14 cellular contexts compared by ENCODE assay signal in the genomic region with DNA sequence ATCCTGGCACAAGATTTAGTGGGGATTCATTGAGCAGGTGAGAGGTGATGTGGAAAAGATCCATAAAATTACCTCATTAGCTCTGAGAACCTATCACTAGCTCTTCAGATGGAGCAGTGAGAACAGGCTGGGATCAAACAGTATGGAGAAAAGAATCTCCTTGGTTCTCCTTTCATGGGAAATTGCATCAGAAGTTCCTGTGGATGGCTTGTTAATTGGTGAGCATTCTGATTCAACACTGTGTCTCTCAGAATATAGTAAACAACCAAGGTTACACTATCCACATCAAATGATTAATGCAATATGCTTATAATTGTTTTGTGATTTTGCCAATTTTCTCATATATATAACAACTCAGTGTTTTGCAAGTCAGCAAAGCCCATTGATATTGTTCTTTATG. TPM values are rescaled to one million over a fixed set of nuclear protein-coding genes. Genes with fewer than 3 reads are reported as not detected.
DNase-seq lines count a peak whose midpoint lies in the region; ATAC-seq and TF ChIP-seq lines count a peak whose summit lies in the region.
"Had no signal": no experiment of that assay in that cellular context is flagged by ENCODE, and none has a peak within 500 bp of the region (broad histone marks: within the 10 kb centered on the region; RNA-seq: fewer than 3 reads in every experiment).

No MANE protein-coding gene starts in this region.

- TF ChIP-seq CTCF in NB4 (IDR thresholded peaks at IDR 0.05; ENCODE audit: low read depth, low read length) (no peak), epithelial cell of esophagus (IDR thresholded peaks at IDR 0.05; ENCODE audit: insufficient read depth, low read depth, low read length, missing control alignments) (no peak), gastrocnemius medialis (IDR thresholded peaks at IDR 0.05 in 4 of 5, conservative IDR thresholded peaks at IDR 0.05 in 1 of 5) (no peak)

- in situ Hi-C loops in G401 (cut with HindIII; ENCODE audit: low sequenced_read_pairs) = no loop called here
- in situ Hi-C loops in gastrocnemius medialis (cut with MboI; ENCODE audit: low sequenced_read_pairs in 4 of 4) = loop anchor here in 1 of 4 donors (25.0 kb wide), 1 partner anchor 601 kb away; no protein-coding TSS in a partner anchor

- no peaks in the 10 kb centered on the region for H3K36me3 ChIP-seq in gastrocnemius medialis
- H3K36me3 ChIP-seq: BLaER1 had no signal

- DNase-seq in G401 (ENCODE audit: low spot score) = peak; percentile 12
- DNase-seq in NB4 (ENCODE audit: low read depth) = peak; percentile 15
- peak; percentile 44 for DNase-seq in epithelial cell of esophagus (ENCODE audit: low read depth)
- no peak for DNase-seq in gastrocnemius medialis
- DNase-seq in COLO829 (ENCODE audit: low spot score) = no peak
- no peak for DNase-seq in NCI-H128 (lab: John Stamatoyannopoulos, UW; ENCODE audit: unreplicated experiment)
- DNase-seq: COR-L47, DMS53, NCI-H1105, NCI-H1930, NCI-H2171 had no signal

- H3K4me3 ChIP-seq in NB4 (ENCODE audit: low read depth, low read length) (no peak overlapping the region), epithelial cell of esophagus (ENCODE audit: low read length) (no peak overlapping the region), gastrocnemius medialis (no peak overlapping the region)
- H3K4me3 ChIP-seq: BLaER1 had no signal

- intact Hi-C loops in gastrocnemius medialis (cut with DNase I; ENCODE audit: low total_unique reads) = loop anchor here (10.0 kb wide), 1 partner anchor 932 kb away; the partner anchor contains the start of gene PLXNA2

- TF ChIP-seq POLR2A in NB4 (IDR thresholded peaks at IDR 0.05; ENCODE audit: extremely low read depth, insufficient read length) = no peak
- no peak for TF ChIP-seq POLR2A in gastrocnemius medialis (IDR thresholded peaks at IDR 0.05)

- no peak for ATAC-seq in gastrocnemius medialis
- no peak for ATAC-seq in GM18867 (IDR thresholded peaks at IDR 0.05; ENCODE audit: unreplicated experiment)
- ATAC-seq: HCT116 had no signal

- no peaks in the 10 kb centered on the region for H3K9me3 ChIP-seq in gastrocnemius medialis
- H3K9me3 ChIP-seq: BLaER1 had no signal

- H3K27me3 ChIP-seq in gastrocnemius medialis = no peaks in the 10 kb centered on the region
- H3K27me3 ChIP-seq: BLaER1 had no signal

- peaks cover 41 to 44% of the 10 kb centered on the region in 2 donors for H3K4me1 ChIP-seq in gastrocnemius medialis

- H3K27ac ChIP-seq in gastrocnemius medialis = peak overlapping the region; percentile 84 to 92 (median 88)
- H3K27ac ChIP-seq: BLaER1 had no signal

RNA-seq across cellular contexts. Expression of gene CD55, which starts 8.3 kb away (rescaled TPM):
- total RNA-seq in G401 (2014; rRNA removed; shearing (Covaris generic)) = 11.4 and 11.5 TPM in 2 replicates
- 100 to 1,000 TPM in 2 of 4 donors, 10 to 100 TPM in 2; 75.2 to 428 (median 110) TPM for total RNA-seq in gastrocnemius medialis

Comparison
In these comparisons a context has a peak if more than half of its experiments do, and no peak if none do; other contexts are left out.
1. DNase-seq: peak in G401 (single experiment), NB4 (single experiment) and epithelial cell of esophagus (single experiment); none in gastrocnemius medialis (0 of 2), COLO829 (single experiment) and NCI-H128 (single experiment).